Comparison of ENCODE assay signal across 8 cellular contexts in genomic region chr11:12827929-12828812, GRCh38.
DNase-seq lines count a peak whose midpoint lies in the region; ATAC-seq lines count a peak whose summit lies in the region.

No MANE protein-coding gene starts in this region.

- ATAC-seq in HG02571 (IDR thresholded peaks at IDR 0.05; ENCODE audit: unreplicated experiment) (peak; percentile 84), left lobe of liver (peak; percentile 77), GM19467 (IDR thresholded peaks at IDR 0.05; ENCODE audit: unreplicated experiment) (no peak)

- peak overlapping the region; percentile 20 for H3K27ac ChIP-seq in temporal lobe (ENCODE audit: low read depth, low read length)

- DNase-seq in ELF-1 (ENCODE audit: low read depth, low spot score) (peak; percentile 66), NCI-H748 (lab: John Stamatoyannopoulos, UW; ENCODE audit: unreplicated experiment) (peak; percentile 98), dermis blood vessel endothelial cell (peak; percentile 82), left lobe of liver (ENCODE audit: low spot score) (peak; percentile 75), DMS114 treated with DMSO at 0.1 percent for 48 hours (lab: John Stamatoyannopoulos, UW; ENCODE audit: unreplicated experiment) (no peak)
